1 cellular context compared by ENCODE assay signal in genomic region chr13:112806761-112807652, GRCh38.
TF ChIP-seq lines count a peak whose summit lies in the region.

No MANE protein-coding gene starts in this region.

TF ChIP-seq in HepG2, 621 proteins besides CTCF, POLR2A, EP300 and RAD21:
- TF ChIP-seq HBP1 (CRISPR knock-in tag; IDR thresholded peaks at IDR 0.05; ENCODE audit: low read depth) (no peak), AKAP8 (CRISPR knock-in tag; IDR thresholded peaks at IDR 0.05) (no peak), ZNF275 (CRISPR knock-in tag; IDR thresholded peaks at IDR 0.05; ENCODE audit: borderline replicate concordance) (no peak), STAT5B (CRISPR knock-in tag; IDR thresholded peaks at IDR 0.05) (no peak), ZBTB14 (CRISPR knock-in tag; IDR thresholded peaks at IDR 0.05) (no peak), TAF1 (CRISPR knock-in tag; IDR thresholded peaks at IDR 0.05) (no peak), SUZ12 (IDR thresholded peaks at IDR 0.05; ENCODE audit: low read depth, low read length) (no peak), ZNF674 (CRISPR knock-in tag; IDR thresholded peaks at IDR 0.05; ENCODE audit: low read depth) (no peak)
